ENCODE assay signal across 18 cellular contexts in genomic region chr10:43223056-43223455, GRCh38. TPM values are rescaled to one million over a fixed set of nuclear protein-coding genes. Genes with fewer than 3 reads are reported as not detected.
DNase-seq lines count a peak whose midpoint lies in the region; ATAC-seq, FAIRE-seq and TF ChIP-seq lines count a peak whose summit lies in the region.
"Had no signal": no experiment of that assay in that cellular context is flagged by ENCODE, and none has a peak within 500 bp of the region (broad histone marks: within the 10 kb centered on the region; RNA-seq: fewer than 3 reads in every experiment).

No MANE protein-coding gene starts in this region.

- peaks cover 5 to 8% of the 10 kb centered on the region in 2 experiments for H3K4me1 Mint-ChIP-seq in H9

- no peaks in the 10 kb centered on the region for H4K20me1 ChIP-seq in H9 (ENCODE audit: control insufficient read depth, insufficient read depth, insufficient read length)

- H2BK12ac ChIP-seq in H9 (ENCODE audit: insufficient read length, low read depth, low read length): no peak overlapping the region

- H2BK20ac ChIP-seq in H9 (ENCODE audit: low read depth, low read length, poor library complexity, severe bottlenecking): no peak overlapping the region

- H3K23ac ChIP-seq in H9 (ENCODE audit: insufficient read length, low read depth, low read length): no peak overlapping the region

- no peaks in the 10 kb centered on the region for H3K4me1 ChIP-seq in H9 (ENCODE audit: insufficient read depth, low read length)
- H3K4me1 ChIP-seq: BE2C had no signal

- H2BK15ac ChIP-seq in H9 (ENCODE audit: low read depth, low read length): no peak overlapping the region

- H3K27ac Mint-ChIP-seq in H9: no peak overlapping the region

- H3K9me3 ChIP-seq in H9 (ENCODE audit: control insufficient read depth, low read depth, low read length): no peaks in the 10 kb centered on the region
- H3K9me3 ChIP-seq: BE2C had no signal

- TF ChIP-seq CTCF in H9 (conservative IDR thresholded peaks at IDR 0.05) (no peak), D721Med (IDR thresholded peaks at IDR 0.05; ENCODE audit: insufficient read depth, missing control alignments) (no peak)

- no peak for FAIRE-seq in D721Med (lab: Jason Lieb, UNC)

- no peak overlapping the region for H3K27ac ChIP-seq in H9 (ENCODE audit: insufficient read length, low read depth, low read length)
- H3K27ac ChIP-seq: SK-N-MC had no signal

- peaks cover 27% of the 10 kb centered on the region for H3K27me3 Mint-ChIP-seq in H9 (ENCODE audit: low read depth)

- no peak overlapping the region for H3K4me2 ChIP-seq in H9 (ENCODE audit: insufficient read depth, insufficient read length, low read length)

- no peak overlapping the region for H2BK120ac ChIP-seq in H9 (ENCODE audit: low read depth, low read length, poor library complexity, severe bottlenecking)

- H3K56ac ChIP-seq in H9 (ENCODE audit: insufficient read length, low read depth, low read length): no peak overlapping the region

- DNase-seq in H9 (no peak), DMS153 treated with DMSO at 0.1 percent for 48 hours (lab: John Stamatoyannopoulos, UW; ENCODE audit: unreplicated experiment) (no peak), D721Med (ENCODE audit: insufficient read length, low spot score) (no peak), NCI-H1105 (lab: John Stamatoyannopoulos, UW) (no peak)
- DNase-seq: CD4-positive, alpha-beta memory T cell; HCEC 1CT; KBM-7; NCI-H146; NCI-H2081 treated with DMSO at 0.1 percent for 48 hours; NCI-H510A; NCI-H82; T-cell; T-helper 9 cell had no signal

- H3K27me3 ChIP-seq in H9 (ENCODE audit: insufficient read depth, low read length): peaks cover 1% of the 10 kb centered on the region; the same call in 1 of the 2 replicates

- no peak overlapping the region for H4K8ac ChIP-seq in H9 (replicated peaks; ENCODE audit: insufficient read length, low read depth, low read length)

- ATAC-seq in GM18861 (IDR thresholded peaks at IDR 0.05; ENCODE audit: unreplicated experiment) (peak; percentile 51), HG02678 (IDR thresholded peaks at IDR 0.05; ENCODE audit: unreplicated experiment) (peak; percentile 34), HG03460 (IDR thresholded peaks at IDR 0.05; ENCODE audit: unreplicated experiment) (peak; percentile 41)
- ATAC-seq: T-cell had no signal

- H4K91ac ChIP-seq in H9 (ENCODE audit: insufficient read length, low read depth, low read length): no peak overlapping the region

- no peaks in the 10 kb centered on the region for H3K79me1 ChIP-seq in H9 (ENCODE audit: insufficient read depth, low read depth, low read length, poor library complexity, severe bottlenecking)

- no peaks in the 10 kb centered on the region; a peak in 1 of 5 replicates for H3K9me3 Mint-ChIP-seq in H9
- H3K9me3 Mint-ChIP-seq: T-cell had no signal

- no peak overlapping the region for H3K4me3 Mint-ChIP-seq in H9
- H3K4me3 Mint-ChIP-seq: CD4-positive, alpha-beta memory T cell; T-cell had no signal

- no peak overlapping the region for H2AK5ac ChIP-seq in H9 (ENCODE audit: insufficient read length, low read length)

- no peak overlapping the region for H3K4ac ChIP-seq in H9 (ENCODE audit: low read depth, low read length)

- H4K5ac ChIP-seq in H9 (ENCODE audit: insufficient read length, low read depth, low read length): no peak overlapping the region

- H3K9ac ChIP-seq in H9 (ENCODE audit: extremely low read depth, insufficient read length, low read length): no peak overlapping the region

- H3T11ph ChIP-seq in H9 (ENCODE audit: low read length): no peak overlapping the region

- H2BK5ac ChIP-seq in H9 (ENCODE audit: insufficient read length, low read length): no peak overlapping the region

- no peaks in the 10 kb centered on the region for H3K79me2 ChIP-seq in H9 (ENCODE audit: insufficient read depth, low read length)

- WGBS in H9 (ENCODE audit: extremely low coverage, insufficient read length, low lambda C conversion rate): no CpG with 5 or more reads among the region's 1 CpG

- H3K36me3 Mint-ChIP-seq in H9 (ENCODE audit: insufficient read depth in 1 of 3, low read depth in 3 of 3): no peaks in the 10 kb centered on the region
- H3K36me3 Mint-ChIP-seq: CD4-positive, alpha-beta memory T cell; T-cell had no signal

- no peak overlapping the region for H3K14ac ChIP-seq in H9 (ENCODE audit: insufficient read depth, low read length)

- no peak overlapping the region for H3K18ac ChIP-seq in H9 (ENCODE audit: insufficient read length, low read depth, low read length)

- H2AFZ ChIP-seq in H9 (ENCODE audit: low read length): no peak overlapping the region

- H3K23me2 ChIP-seq in H9 (ENCODE audit: insufficient read length, low read depth, low read length, poor library complexity, severe bottlenecking): no peaks in the 10 kb centered on the region

RNA-seq across cellular contexts. Expression of gene RASGEF1A, which starts 43.8 kb away (rescaled TPM):
- total RNA-seq in H9 (2021): 17.6 and 20.0 TPM in 2 replicates
